ENCODE assay signal across 19 cellular contexts in genomic region chr22:48974443-48975251, GRCh38.
DNase-seq lines count a peak whose midpoint lies in the region; ATAC-seq and TF ChIP-seq lines count a peak whose summit lies in the region.
"Had no signal": no experiment of that assay in that cellular context is flagged by ENCODE, and none has a peak within 500 bp of the region (broad histone marks: within the 10 kb centered on the region; RNA-seq: fewer than 3 reads in every experiment).

No MANE protein-coding gene starts in this region.

- intact Hi-C loops in natural killer cell (cut with micrococcal nuclease), result no loop called here

- H3K36me3 Mint-ChIP-seq in natural killer cell treated with Interleukin-12 subunit alpha and Interleukin-12 subunit beta and Interleukin-15 and Interleukin-18, amount 100 ng/mL, for 72 hours, result no peaks in the 10 kb centered on the region
- H3K36me3 Mint-ChIP-seq in natural killer cell (no peaks in the 10 kb centered on the region), osteocyte (ENCODE audit: unreplicated experiment) (no peaks in the 10 kb centered on the region)

- H3K4me3 Mint-ChIP-seq in natural killer cell treated with Interleukin-12 subunit alpha and Interleukin-12 subunit beta and Interleukin-15 and Interleukin-18, amount 100 ng/mL, for 72 hours, result no peak overlapping the region
- H3K4me3 Mint-ChIP-seq in natural killer cell (no peak overlapping the region), osteocyte (ENCODE audit: unreplicated experiment) (no peak overlapping the region)

- H3K36me3 ChIP-seq in effector memory CD4-positive, alpha-beta T cell (ENCODE audit: control insufficient read depth, insufficient read depth, low read length), result no peaks in the 10 kb centered on the region

- H3K9me3 Mint-ChIP-seq in natural killer cell treated with Interleukin-12 subunit alpha and Interleukin-12 subunit beta and Interleukin-15 and Interleukin-18, amount 100 ng/mL, for 72 hours, result no peaks in the 10 kb centered on the region
- H3K9me3 Mint-ChIP-seq in natural killer cell (no peaks in the 10 kb centered on the region), osteocyte (ENCODE audit: unreplicated experiment) (no peaks in the 10 kb centered on the region)

- H3K27me3 ChIP-seq in effector memory CD4-positive, alpha-beta T cell (replicated peaks; ENCODE audit: control insufficient read depth, insufficient read depth, low read length, poor library complexity, severe bottlenecking), result no peaks in the 10 kb centered on the region

- no peaks in the 10 kb centered on the region for H3K4me1 Mint-ChIP-seq in natural killer cell treated with Interleukin-12 subunit alpha and Interleukin-12 subunit beta and Interleukin-15 and Interleukin-18, amount 100 ng/mL, for 72 hours (ENCODE audit: low read depth in 2 of 2)
- H3K4me1 Mint-ChIP-seq in natural killer cell (no peaks in the 10 kb centered on the region), osteocyte (ENCODE audit: unreplicated experiment) (no peaks in the 10 kb centered on the region)

- ATAC-seq in natural killer cell treated with Interleukin-12 subunit alpha and Interleukin-12 subunit beta and Interleukin-15 and Interleukin-18, amount 100 ng/mL, for 72 hours, result peak; percentile 40 to 50
- no peak for ATAC-seq in natural killer cell
- ATAC-seq: PC-3, SK-N-SH treated with all-trans-retinoic acid at 6 μM for 48 hours had no signal

- peaks cover 26 to 29% of the 10 kb centered on the region in 2 donors for H3K27me3 Mint-ChIP-seq in natural killer cell treated with Interleukin-12 subunit alpha and Interleukin-12 subunit beta and Interleukin-15 and Interleukin-18, amount 100 ng/mL, for 72 hours
- H3K27me3 Mint-ChIP-seq in natural killer cell (ENCODE audit: low read depth in 2 of 2) (peaks cover 12 to 16% of the 10 kb centered on the region in 2 donors), osteocyte (ENCODE audit: unreplicated experiment) (peaks cover 4% of the 10 kb centered on the region)

- no peaks in the 10 kb centered on the region for H3K9me3 ChIP-seq in effector memory CD4-positive, alpha-beta T cell (ENCODE audit: control insufficient read depth, low read length)

- H3K4me1 ChIP-seq in effector memory CD4-positive, alpha-beta T cell (ENCODE audit: control insufficient read depth, insufficient read depth, low read length, poor library complexity, severe bottlenecking), result no peaks in the 10 kb centered on the region

- H3K4me3 ChIP-seq in effector memory CD4-positive, alpha-beta T cell (ENCODE audit: insufficient read depth, low read depth, low read length, poor library complexity, severe bottlenecking), result no peak overlapping the region

- no peak for DNase-seq in natural killer cell treated with Interleukin-12 subunit alpha and Interleukin-12 subunit beta and Interleukin-15 and Interleukin-18, amount 100 ng/mL, for 72 hours (ENCODE audit: low spot score)
- DNase-seq in natural killer cell (no peak), iPS-NIHi7 (ENCODE audit: extremely low spot score) (peak; percentile 15), osteocyte (ENCODE audit: extremely low spot score, unreplicated experiment) (peak; percentile 83), NOMO-1 (lab: John Stamatoyannopoulos, UW; ENCODE audit: unreplicated experiment in 2 of 2) (no peak), caudate nucleus (lab: John Stamatoyannopoulos, UW) (no peak)
- DNase-seq in effector memory CD4-positive, alpha-beta T cell, result no peak
- DNase-seq: H7, MM.1S, NCI-H1105, NCI-H187, NCI-H2107, NCI-H2227 treated with DMSO at 0.1 percent for 48 hours, NCI-H510A treated with DMSO at 0.1 percent for 48 hours, PC-3, RPMI8226, SIG-M5 had no signal

- TF ChIP-seq CTCF in natural killer cell (IDR thresholded peaks at IDR 0.05), result no peak
- no peak for TF ChIP-seq CTCF in osteocyte (IDR thresholded peaks at IDR 0.05)

- H3K27ac Mint-ChIP-seq in natural killer cell treated with Interleukin-12 subunit alpha and Interleukin-12 subunit beta and Interleukin-15 and Interleukin-18, amount 100 ng/mL, for 72 hours, result no peak overlapping the region
- H3K27ac Mint-ChIP-seq in natural killer cell, result no peak overlapping the region
- no peak overlapping the region for H3K27ac Mint-ChIP-seq in osteocyte (ENCODE audit: unreplicated experiment)

- H3K27ac ChIP-seq in effector memory CD4-positive, alpha-beta T cell (ENCODE audit: insufficient read depth, low read length, poor library complexity, severe bottlenecking), result no peak overlapping the region
- no peak overlapping the region for H3K27ac ChIP-seq in caudate nucleus (ENCODE audit: low read depth, low read length)
- H3K27ac ChIP-seq: C4-2B had no signal

Comparison
In these comparisons a context has a peak if more than half of its experiments do, and no peak if none do; other contexts are left out.
1. ATAC-seq: peak in natural killer cell treated with Interleukin-12 subunit alpha and Interleukin-12 subunit beta and Interleukin-15 and Interleukin-18, amount 100 ng/mL, for 72 hours (2 of 2); none in natural killer cell (0 of 3).
2. DNase-seq: peak in iPS-NIHi7 (single experiment) and osteocyte (single experiment); none in natural killer cell treated with Interleukin-12 subunit alpha and Interleukin-12 subunit beta and Interleukin-15 and Interleukin-18, amount 100 ng/mL, for 72 hours (single experiment), natural killer cell (single experiment), NOMO-1 (0 of 2), effector memory CD4-positive, alpha-beta T cell (0 of 3) and caudate nucleus (0 of 61).